ENCODE assay signal across 17 cellular contexts in the genomic region with DNA sequence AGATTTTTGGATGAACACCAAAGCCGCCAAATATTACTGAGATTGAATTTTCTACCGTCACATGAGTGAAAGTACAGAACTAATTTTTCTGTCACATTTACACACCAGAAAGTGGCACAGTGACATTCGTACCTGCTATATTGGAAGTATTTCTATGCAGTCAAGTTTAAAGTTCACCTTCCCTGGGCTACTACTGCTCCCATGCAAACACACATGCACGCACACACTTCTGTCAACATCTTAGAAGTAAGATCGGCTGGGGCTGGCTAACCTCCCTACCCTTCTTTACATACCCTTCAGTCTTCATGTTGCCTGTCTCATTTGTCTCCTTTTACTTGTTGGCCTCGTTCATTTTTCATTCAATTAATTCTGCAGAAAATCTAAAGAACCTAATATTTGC. TPM values are rescaled to one million over a fixed set of nuclear protein-coding genes. Genes with fewer than 3 reads are reported as not detected.
"Had no signal": no experiment of that assay in that cellular context is flagged by ENCODE, and none has a peak within 500 bp of the region (broad histone marks: within the 10 kb centered on the region; RNA-seq: fewer than 3 reads in every experiment).

No MANE protein-coding gene starts in this region.

- H3K4me1 ChIP-seq: colonic mucosa, neural progenitor cell had no signal

- H3K4me1 Mint-ChIP-seq: activated CD4-positive, alpha-beta memory T cell treated with anti-CD3 and anti-CD28 coated beads, Interleukin-2, amount 10 ng/mL, durations not matched to agents 7 days and 5 days; activated CD4-positive, alpha-beta T cell treated with anti-CD3 and anti-CD28 coated beads for 36 hours; neural progenitor cell had no signal

- ATAC-seq: activated CD4-positive, alpha-beta T cell treated with anti-CD3 and anti-CD28 coated beads for 36 hours had no signal

- H3K4me3 ChIP-seq: cardiac muscle cell, colonic mucosa, neural progenitor cell, right atrium auricular region, smooth muscle cell had no signal

- H3K36me3 Mint-ChIP-seq: activated naive CD8-positive, alpha-beta T cell treated with anti-CD3 and anti-CD28 coated beads, Interleukin-2, amount 10 ng/mL, durations not matched to agents 7 days and 5 days; neural progenitor cell had no signal

- H3K27ac ChIP-seq: cardiac muscle cell, colonic mucosa, neural progenitor cell, right atrium auricular region had no signal

- H3K4me3 Mint-ChIP-seq: activated CD4-positive, alpha-beta memory T cell treated with anti-CD3 and anti-CD28 coated beads, Interleukin-2, amount 10 ng/mL, durations not matched to agents 7 days and 5 days; activated CD4-positive, alpha-beta T cell treated with anti-CD3 and anti-CD28 coated beads for 36 hours; activated naive CD8-positive, alpha-beta T cell treated with anti-CD3 and anti-CD28 coated beads, Interleukin-2, amount 10 ng/mL, durations not matched to agents 7 days and 5 days; neural progenitor cell; T-helper 2 cell treated with Interferon-gamma antibody and Interleukin-4, amounts not matched to agents 5 μg/mL and 100 μg/mL, for 36 hours had no signal

- H3K27me3 ChIP-seq: cardiac muscle cell, colonic mucosa, neural progenitor cell, right atrium auricular region had no signal

- H3K9ac ChIP-seq: neural progenitor cell had no signal

- H3K9me3 Mint-ChIP-seq: activated CD4-positive, alpha-beta memory T cell treated with anti-CD3 and anti-CD28 coated beads, Interleukin-2, amount 10 ng/mL, durations not matched to agents 7 days and 5 days; activated naive CD8-positive, alpha-beta T cell treated with anti-CD3 and anti-CD28 coated beads, Interleukin-2, amount 10 ng/mL, durations not matched to agents 7 days and 5 days; T-helper 2 cell treated with Interferon-gamma antibody and Interleukin-4, amounts not matched to agents 5 μg/mL and 100 μg/mL, for 36 hours had no signal

- H3K4me2 ChIP-seq: neural progenitor cell had no signal

- H2AFZ ChIP-seq: neural progenitor cell had no signal

- H3K27ac Mint-ChIP-seq: activated CD4-positive, alpha-beta memory T cell treated with anti-CD3 and anti-CD28 coated beads, Interleukin-2, amount 10 ng/mL, durations not matched to agents 7 days and 5 days; activated CD4-positive, alpha-beta T cell treated with anti-CD3 and anti-CD28 coated beads for 36 hours; activated naive CD8-positive, alpha-beta T cell treated with anti-CD3 and anti-CD28 coated beads, Interleukin-2, amount 10 ng/mL, durations not matched to agents 7 days and 5 days; neural progenitor cell; T-helper 2 cell treated with Interferon-gamma antibody and Interleukin-4, amounts not matched to agents 5 μg/mL and 100 μg/mL, for 36 hours had no signal

- DNase-seq: activated CD4-positive, alpha-beta memory T cell treated with anti-CD3 and anti-CD28 coated beads, Interleukin-2, amount 10 ng/mL, durations not matched to agents 7 days and 5 days; activated CD4-positive, alpha-beta T cell treated with anti-CD3 and anti-CD28 coated beads for 36 hours; activated naive CD8-positive, alpha-beta T cell treated with anti-CD3 and anti-CD28 coated beads, Interleukin-2, amount 10 ng/mL, durations not matched to agents 7 days and 5 days; aorta; colonic mucosa; effector CD4-positive, alpha-beta T cell; foreskin melanocyte; head of caudate nucleus; mesendoderm; posterior cingulate gyrus; SW 1271; trophoblast cell had no signal

- H3K9me3 ChIP-seq: colonic mucosa, right atrium auricular region had no signal

- H3K36me3 ChIP-seq: cardiac muscle cell, colonic mucosa, neural progenitor cell, right atrium auricular region had no signal

RNA-seq across cellular contexts. Expression of gene TM4SF1, which starts 19.0 kb away (rescaled TPM):
- total RNA-seq: activated CD4-positive, alpha-beta memory T cell treated with anti-CD3 and anti-CD28 coated beads, Interleukin-2, amount 10 ng/mL, durations not matched to agents 7 days and 5 days; activated CD4-positive, alpha-beta T cell treated with anti-CD3 and anti-CD28 coated beads for 36 hours; activated naive CD8-positive, alpha-beta T cell treated with anti-CD3 and anti-CD28 coated beads, Interleukin-2, amount 10 ng/mL, durations not matched to agents 7 days and 5 days had no signal
